Comparison of ENCODE assay signal across 24 cellular contexts in the genomic region with DNA sequence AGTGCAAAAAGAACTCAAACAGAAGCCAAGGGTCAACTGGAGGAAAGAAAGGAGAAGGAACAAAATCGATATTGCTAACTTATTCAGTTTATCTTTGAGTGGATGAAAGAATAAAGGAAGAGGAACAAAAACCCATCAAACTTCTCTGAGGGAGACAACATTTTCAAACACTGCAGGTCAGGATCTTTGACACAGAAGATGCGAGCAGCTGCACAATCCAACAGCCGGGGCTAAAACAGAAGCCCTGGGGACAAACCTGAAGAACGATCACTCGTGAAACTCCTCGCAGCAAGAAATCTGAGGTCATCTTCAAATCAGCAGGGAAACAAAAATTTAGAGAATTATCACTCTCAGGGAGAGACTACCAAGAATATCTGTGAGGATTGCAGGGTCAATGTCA. TPM values are rescaled to one million over a fixed set of nuclear protein-coding genes. Genes with fewer than 3 reads are reported as not detected.
A peak's percentile ranks its signal among the peaks of the same experiment; 100 is the strongest.
DNase-seq lines count a peak whose midpoint lies in the region; ATAC-seq and TF ChIP-seq lines count a peak whose summit lies in the region.
"Had no signal": no experiment of that assay in that cellular context is flagged by ENCODE, and none has a peak within 500 bp of the region (broad histone marks: within the 10 kb centered on the region; RNA-seq: fewer than 3 reads in every experiment).

No MANE protein-coding gene starts in this region.

- H3K4me2 ChIP-seq in neural progenitor cell, result no peak overlapping the region

- CTCF ChIA-PET in activated CD4-positive, alpha-beta T cell treated with anti-CD3 and anti-CD28 coated beads for 36 hours (lab: Charles Lee), result interaction anchor here (0.5 to 0.7 kb wide), 3 partner anchors 26 to 238 kb away, joined by 3 read pairs; no protein-coding TSS in a partner anchor

- peaks cover 8% of the 10 kb centered on the region for H4K20me1 ChIP-seq in neural progenitor cell (ENCODE audit: low read depth)

- H3K4me3 ChIP-seq in neural progenitor cell (no peak overlapping the region), vagina (no peak overlapping the region)
- no peak overlapping the region for H3K4me3 ChIP-seq in effector memory CD4-positive, alpha-beta T cell (ENCODE audit: insufficient read depth, low read depth, low read length, poor library complexity, severe bottlenecking)
- H3K4me3 ChIP-seq: esophagus muscularis mucosa, gastrocnemius medialis, lung, pancreas, tibial artery had no signal

- no peaks in the 10 kb centered on the region for H3K9me3 ChIP-seq in neural progenitor cell (ENCODE audit: low read depth)
- H3K9me3 ChIP-seq in vagina, result no peaks in the 10 kb centered on the region
- no peaks in the 10 kb centered on the region for H3K9me3 ChIP-seq in effector memory CD4-positive, alpha-beta T cell (ENCODE audit: control insufficient read depth, low read length)
- H3K9me3 ChIP-seq: esophagus muscularis mucosa, gastrocnemius medialis, pancreas, tibial artery had no signal

- TF ChIP-seq CTCF in neural progenitor cell (IDR thresholded peaks at IDR 0.05) (no peak), omental fat pad (IDR thresholded peaks at IDR 0.05) (no peak), vagina (IDR thresholded peaks at IDR 0.05) (no peak)

- no peaks in the 10 kb centered on the region for H3K36me3 ChIP-seq in neural progenitor cell
- no peaks in the 10 kb centered on the region for H3K36me3 ChIP-seq in vagina
- no peaks in the 10 kb centered on the region for H3K36me3 ChIP-seq in effector memory CD4-positive, alpha-beta T cell (ENCODE audit: control insufficient read depth, insufficient read depth, low read length)
- H3K36me3 ChIP-seq: esophagus muscularis mucosa, gastrocnemius medialis, pancreas, tibial artery had no signal

- H3F3A ChIP-seq in neural progenitor cell (ENCODE audit: low read depth), result no peaks in the 10 kb centered on the region

- H3K4me1 ChIP-seq in neural progenitor cell (no peaks in the 10 kb centered on the region), vagina (peaks cover 5% of the 10 kb centered on the region)
- no peaks in the 10 kb centered on the region for H3K4me1 ChIP-seq in effector memory CD4-positive, alpha-beta T cell (ENCODE audit: control insufficient read depth, insufficient read depth, low read length, poor library complexity, severe bottlenecking)
- H3K4me1 ChIP-seq: gastrocnemius medialis, pancreas had no signal

- H3K9me3 Mint-ChIP-seq in activated CD4-positive, alpha-beta T cell treated with anti-CD3 and anti-CD28 coated beads for 36 hours (ENCODE audit: low read depth), result no peaks in the 10 kb centered on the region
- H3K9me3 Mint-ChIP-seq in IgD-negative memory B cell (no peaks in the 10 kb centered on the region), neural progenitor cell (no peaks in the 10 kb centered on the region)
- H3K9me3 Mint-ChIP-seq in activated T-helper 17 cell treated with anti-CD3 and anti-CD28 coated beads, Interleukin-2, amount 50 U/mL, for 72 hours, result no peaks in the 10 kb centered on the region
- H3K9me3 Mint-ChIP-seq: central memory CD8-positive, alpha-beta T cell had no signal

- ATAC-seq in activated CD4-positive, alpha-beta T cell treated with anti-CD3 and anti-CD28 coated beads for 36 hours, result no peak
- no peak for ATAC-seq in activated T-helper 17 cell treated with anti-CD3 and anti-CD28 coated beads, Interleukin-2, amount 50 U/mL, for 72 hours (replicated peaks)
- no peak for ATAC-seq in omental fat pad (ENCODE audit: low FRiP score)
- ATAC-seq: gastrocnemius medialis, pancreas had no signal

- peak overlapping the region; percentile 49 for H3K27ac Mint-ChIP-seq in activated CD4-positive, alpha-beta T cell treated with anti-CD3 and anti-CD28 coated beads for 36 hours
- H3K27ac Mint-ChIP-seq in IgD-negative memory B cell (peak overlapping the region; percentile 92 to 99 (median 93)), neural progenitor cell (peak overlapping the region; percentile 16)
- peak overlapping the region; percentile 44 for H3K27ac Mint-ChIP-seq in activated T-helper 17 cell treated with anti-CD3 and anti-CD28 coated beads, Interleukin-2, amount 50 U/mL, for 72 hours

- H3K27me3 ChIP-seq in neural progenitor cell (no peaks in the 10 kb centered on the region), vagina (no peaks in the 10 kb centered on the region)
- H3K27me3 ChIP-seq in effector memory CD4-positive, alpha-beta T cell (replicated peaks; ENCODE audit: control insufficient read depth, insufficient read depth, low read length, poor library complexity, severe bottlenecking), result no peaks in the 10 kb centered on the region
- H3K27me3 ChIP-seq: esophagus muscularis mucosa, gastrocnemius medialis, pancreas, tibial artery had no signal

- H3K27ac ChIP-seq in neural progenitor cell (no peak overlapping the region), vagina (no peak overlapping the region)
- no peak overlapping the region for H3K27ac ChIP-seq in effector memory CD4-positive, alpha-beta T cell (ENCODE audit: insufficient read depth, low read length, poor library complexity, severe bottlenecking)
- H3K27ac ChIP-seq: 22Rv1, esophagus muscularis mucosa, gastrocnemius medialis, pancreas, tibial artery had no signal

- H2AFZ ChIP-seq in neural progenitor cell (replicated peaks), result no peak overlapping the region

- no peak for TF ChIP-seq POLR2A in vagina (IDR thresholded peaks at IDR 0.05)

- POLR2A ChIA-PET in activated CD4-positive, alpha-beta T cell treated with anti-CD3 and anti-CD28 coated beads for 36 hours (lab: Charles Lee), result interaction anchor here (0.6 to 0.7 kb wide), 2 partner anchors 13 to 37 kb away, joined by 6 read pairs; no protein-coding TSS in a partner anchor

- no peak overlapping the region for H3K9ac ChIP-seq in neural progenitor cell

- no peaks in the 10 kb centered on the region for H3K27me3 Mint-ChIP-seq in activated CD4-positive, alpha-beta T cell treated with anti-CD3 and anti-CD28 coated beads for 36 hours
- H3K27me3 Mint-ChIP-seq in IgD-negative memory B cell (no peaks in the 10 kb centered on the region), neural progenitor cell (ENCODE audit: insufficient read depth, low read depth) (no peaks in the 10 kb centered on the region)
- H3K27me3 Mint-ChIP-seq in activated T-helper 17 cell treated with anti-CD3 and anti-CD28 coated beads, Interleukin-2, amount 50 U/mL, for 72 hours, result no peaks in the 10 kb centered on the region
- H3K27me3 Mint-ChIP-seq: central memory CD8-positive, alpha-beta T cell had no signal

- peaks cover 34% of the 10 kb centered on the region for H3K4me1 Mint-ChIP-seq in activated CD4-positive, alpha-beta T cell treated with anti-CD3 and anti-CD28 coated beads for 36 hours
- H3K4me1 Mint-ChIP-seq in IgD-negative memory B cell (peaks cover 43 to 57% (median 52%) of the 10 kb centered on the region in 3 donors), neural progenitor cell (peaks cover 15% of the 10 kb centered on the region)
- H3K4me1 Mint-ChIP-seq in activated T-helper 17 cell treated with anti-CD3 and anti-CD28 coated beads, Interleukin-2, amount 50 U/mL, for 72 hours, result peaks cover 12% of the 10 kb centered on the region

- intact Hi-C loops in activated CD4-positive, alpha-beta T cell treated with anti-CD3 and anti-CD28 coated beads for 36 hours (cut with DNase I, micrococcal nuclease), result no loop called here
- intact Hi-C loops in vagina (cut with DNase I), result no loop called here

- peaks cover 9% of the 10 kb centered on the region for H3K36me3 Mint-ChIP-seq in activated CD4-positive, alpha-beta T cell treated with anti-CD3 and anti-CD28 coated beads for 36 hours (ENCODE audit: low read depth)
- H3K36me3 Mint-ChIP-seq in IgD-negative memory B cell (peaks cover 1% of the 10 kb centered on the region), neural progenitor cell (peaks cover 7% of the 10 kb centered on the region)
- peaks cover 9% of the 10 kb centered on the region for H3K36me3 Mint-ChIP-seq in activated T-helper 17 cell treated with anti-CD3 and anti-CD28 coated beads, Interleukin-2, amount 50 U/mL, for 72 hours (ENCODE audit: low read depth)

- no peaks in the 10 kb centered on the region for H3K79me2 ChIP-seq in neural progenitor cell (ENCODE audit: low read depth)

- no peak for DNase-seq in activated CD4-positive, alpha-beta T cell treated with anti-CD3 and anti-CD28 coated beads for 36 hours
- no peak for DNase-seq in activated CD4-positive, alpha-beta T cell treated with anti-CD3 and anti-CD28 coated beads for 48 hours
- DNase-seq in neural progenitor cell (ENCODE audit: low spot score) (no peak), omental fat pad (ENCODE audit: low spot score) (no peak), vagina (ENCODE audit: extremely low spot score in 2 of 2) (no peak)
- no peak for DNase-seq in effector memory CD4-positive, alpha-beta T cell
- DNase-seq: activated CD4-positive, alpha-beta T cell treated with anti-CD3 and anti-CD28 coated beads for 4 hours; activated gamma-delta T cell; AML-193; aorta; gastrocnemius medialis; NCI-H1105; NCI-H2081 treated with DMSO at 0.1 percent for 48 hours; NCI-H524; pancreas; stimulated activated naive CD4-positive, alpha-beta T cell treated with Interleukin-2 at 50 U/mL for 16 hours; SW 1271; tibial artery had no signal

- H3K4me3 Mint-ChIP-seq in activated CD4-positive, alpha-beta T cell treated with anti-CD3 and anti-CD28 coated beads for 36 hours, result no peak overlapping the region
- H3K4me3 Mint-ChIP-seq in IgD-negative memory B cell, result peak overlapping the region; percentile 85 to 98 (median 92)
- H3K4me3 Mint-ChIP-seq in activated T-helper 17 cell treated with anti-CD3 and anti-CD28 coated beads, Interleukin-2, amount 50 U/mL, for 72 hours, result no peak overlapping the region
- H3K4me3 Mint-ChIP-seq in neural progenitor cell, result no peak overlapping the region
- H3K4me3 Mint-ChIP-seq: central memory CD8-positive, alpha-beta T cell had no signal

RNA-seq across cellular contexts. Expression of a gene that starts 14.2 kb away (rescaled TPM):
- 10 to 100 TPM; 16.7 to 17.6 TPM for total RNA-seq in activated CD4-positive, alpha-beta T cell treated with anti-CD3 and anti-CD28 coated beads for 36 hours
- 11.3 TPM for polyA plus RNA-seq in IgD-negative memory B cell
- 10 to 100 TPM in 1 of 2 donors, 1 to 10 TPM in 1; 9.0 to 17.2 TPM for total RNA-seq in activated T-helper 17 cell treated with anti-CD3 and anti-CD28 coated beads, Interleukin-2, amount 50 U/mL, for 72 hours
- total RNA-seq in neural progenitor cell (ENCODE audit: low replicate concordance), result 9.3 and 13.0 TPM in 2 replicates
- 10 to 100 TPM; 17.1 to 22.9 (median 20.1) TPM for total RNA-seq in omental fat pad
- total RNA-seq in vagina, result 14.7 TPM

Comparison
In these comparisons a context has a peak if more than half of its experiments do, and no peak if none do; other contexts are left out.
1. H3K27ac Mint-ChIP-seq: peak in every context shown above with its lines; median percentile 93 in IgD-negative memory B cell; 49 in activated CD4-positive, alpha-beta T cell treated with anti-CD3 and anti-CD28 coated beads for 36 hours; 44 in activated T-helper 17 cell treated with anti-CD3 and anti-CD28 coated beads, Interleukin-2, amount 50 U/mL, for 72 hours; 16 in neural progenitor cell.
2. H3K4me3 Mint-ChIP-seq: peak in IgD-negative memory B cell (4 of 4); none in activated CD4-positive, alpha-beta T cell treated with anti-CD3 and anti-CD28 coated beads for 36 hours (single experiment), activated T-helper 17 cell treated with anti-CD3 and anti-CD28 coated beads, Interleukin-2, amount 50 U/mL, for 72 hours (single experiment) and neural progenitor cell (single experiment).